In genomic region chr16:31451681-31452351, GRCh38 we compare ENCODE assay signal across 8 cellular contexts. TPM values are rescaled to one million over a fixed set of nuclear protein-coding genes. Genes with fewer than 3 reads are reported as not detected.
DNase-seq lines count a peak whose midpoint lies in the region; ATAC-seq and TF ChIP-seq lines count a peak whose summit lies in the region.

No MANE protein-coding gene starts in this region.

- H3K4me3 ChIP-seq in LNCaP clone FGC (ENCODE audit: low read depth, low read length): no peak overlapping the region

- ATAC-seq in omental fat pad (ENCODE audit: low FRiP score) (peak; percentile 68), GM21529 (IDR thresholded peaks at IDR 0.05; ENCODE audit: unreplicated experiment) (no peak), HG02763 (IDR thresholded peaks at IDR 0.05; ENCODE audit: unreplicated experiment) (no peak)

- DNase-seq in activated CD4-positive, alpha-beta T cell treated with anti-CD3 and anti-CD28 coated beads for 48 hours: peak; percentile 41
- DNase-seq in activated CD4-positive, alpha-beta T cell treated with anti-CD3 and anti-CD28 coated beads for 1 hour: no peak
- peak; percentile 93 for DNase-seq in LNCaP clone FGC (ENCODE audit: low read depth)
- peak; percentile 85 for DNase-seq in SK-MEL-5 (ENCODE audit: low read depth, low spot score)
- peak; percentile 68 for DNase-seq in fibroblast of gingiva (ENCODE audit: low read depth)
- DNase-seq in omental fat pad (ENCODE audit: low spot score): no peak

- in situ Hi-C loops in SK-MEL-5 (cut with HindIII; ENCODE audit: low pct_unique_long_range_greater_than_20kb, low sequenced_read_pairs): no loop called here

- TF ChIP-seq CTCF in LNCaP clone FGC (IDR thresholded peaks at IDR 0.05; ENCODE audit: control insufficient read depth, extremely low read depth, insufficient read depth) (peak; percentile 72), omental fat pad (IDR thresholded peaks at IDR 0.05) (peak in 1 of 3 donors; percentile 16)

RNA-seq across cellular contexts. Expression of gene ARMC5, which starts 7.5 kb away (rescaled TPM):
- total RNA-seq in SK-MEL-5 (2014; rRNA removed; shearing (Covaris generic)): 6.7 and 8.2 TPM in 2 replicates
- polyA plus RNA-seq in SK-MEL-5 (2015; cell fraction: cytosol; rRNA removed): 12.0 and 12.1 TPM in 2 replicates
- 13.0 and 17.4 TPM in 2 replicates for polyA plus RNA-seq in SK-MEL-5 (2015; cell fraction: nucleus; rRNA removed)
- 10 to 100 TPM in 2 of 4 donors, 1 to 10 TPM in 2; 4.6 to 15.5 (median 10.0) TPM for total RNA-seq in omental fat pad

RNA-seq across cellular contexts. Expression of gene ZNF843, which starts 9.2 kb away (rescaled TPM):
- total RNA-seq in SK-MEL-5 (2014; rRNA removed; shearing (Covaris generic)): 0.16 and 0.18 TPM in 2 replicates
- polyA plus RNA-seq in SK-MEL-5 (2015; cell fraction: cytosol; rRNA removed): 0.46 and 0.58 TPM in 2 replicates
- polyA plus RNA-seq in SK-MEL-5 (2015; cell fraction: nucleus; rRNA removed): 0.22 TPM in 1 of 2 replicates, not detected in the other
- total RNA-seq in omental fat pad: 1 to 10 TPM in 3 of 4 donors, under 1 TPM in 1; 0.36 to 2.2 (median 1.5) TPM

RNA-seq across cellular contexts. Expression of gene TGFB1I1, which starts 20.1 kb away (rescaled TPM):
- total RNA-seq in SK-MEL-5 (2014; rRNA removed; shearing (Covaris generic)): 0.67 and 1.3 TPM in 2 replicates
- 0.58 and 1.2 TPM in 2 replicates for polyA plus RNA-seq in SK-MEL-5 (2015; cell fraction: cytosol; rRNA removed)
- 0.83 TPM in 1 of 2 replicates, not detected in the other for polyA plus RNA-seq in SK-MEL-5 (2015; cell fraction: nucleus; rRNA removed)
- 10 to 100 TPM; 16.1 to 33.7 (median 18.9) TPM for total RNA-seq in omental fat pad

RNA-seq across cellular contexts. Expression of gene COX6A2, which starts 23.7 kb away (rescaled TPM):
- not detected in 2 replicates for total RNA-seq in SK-MEL-5 (2014; rRNA removed; shearing (Covaris generic))
- polyA plus RNA-seq in SK-MEL-5 (2015; cell fraction: cytosol; rRNA removed): not detected in 2 replicates
- not detected in 2 replicates for polyA plus RNA-seq in SK-MEL-5 (2015; cell fraction: nucleus; rRNA removed)
- not detected for total RNA-seq in omental fat pad

RNA-seq across cellular contexts. Expression of gene SLC5A2, which starts 31.1 kb away (rescaled TPM):
- 0.05 and 0.53 TPM in 2 replicates for total RNA-seq in SK-MEL-5 (2014; rRNA removed; shearing (Covaris generic))
- not detected in 2 replicates for polyA plus RNA-seq in SK-MEL-5 (2015; cell fraction: cytosol; rRNA removed)
- not detected in 2 replicates for polyA plus RNA-seq in SK-MEL-5 (2015; cell fraction: nucleus; rRNA removed)
- total RNA-seq in omental fat pad: not detected

Comparison
In these comparisons a context has a peak if more than half of its experiments do, and no peak if none do; other contexts are left out.
1. DNase-seq: peak in activated CD4-positive, alpha-beta T cell treated with anti-CD3 and anti-CD28 coated beads for 48 hours (single experiment), LNCaP clone FGC (single experiment), SK-MEL-5 (single experiment) and fibroblast of gingiva (single experiment); none in activated CD4-positive, alpha-beta T cell treated with anti-CD3 and anti-CD28 coated beads for 1 hour (single experiment) and omental fat pad (single experiment).